13 cellular contexts compared by ENCODE assay signal in the genomic region with DNA sequence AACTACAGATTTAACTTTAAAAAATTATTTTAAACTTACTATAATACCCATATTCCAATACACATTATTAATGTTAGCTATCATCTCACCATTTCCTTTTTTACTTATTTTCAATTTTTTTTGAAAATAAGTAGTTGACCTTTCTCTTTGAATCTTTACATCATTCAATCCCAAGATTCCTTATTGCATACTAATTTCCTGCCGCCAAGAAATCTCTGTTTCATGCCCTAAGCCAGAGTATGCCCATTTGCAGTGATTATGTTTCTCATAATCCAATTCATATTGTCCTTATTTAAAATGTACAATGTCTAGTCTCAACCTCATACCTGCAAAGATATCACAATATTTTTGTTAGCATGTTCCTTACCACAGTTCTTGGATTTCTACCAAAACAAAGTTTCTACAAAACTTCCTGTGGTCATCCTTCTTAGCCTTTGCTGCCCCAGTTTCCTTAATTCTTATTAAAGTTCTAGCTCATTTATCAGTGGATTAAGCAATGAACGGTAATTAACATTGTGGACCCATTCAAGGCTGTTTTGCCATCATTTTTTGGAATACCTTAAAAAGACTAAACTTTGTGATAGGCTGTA.
DNase-seq lines count a peak whose midpoint lies in the region; ATAC-seq and TF ChIP-seq lines count a peak whose summit lies in the region.
"Had no signal": no experiment of that assay in that cellular context is flagged by ENCODE, and none has a peak within 500 bp of the region (broad histone marks: within the 10 kb centered on the region; RNA-seq: fewer than 3 reads in every experiment).

No MANE protein-coding gene starts in this region.

- H3K79me2 ChIP-seq in mammary epithelial cell (ENCODE audit: insufficient read depth, low read length) = peaks cover 49% of the 10 kb centered on the region
- H3K79me2 ChIP-seq: hepatocyte had no signal

- H3K9me3 ChIP-seq in CD4-positive, alpha-beta T cell (ENCODE audit: control insufficient read depth, low read length) = peaks cover 8% of the 10 kb centered on the region
- peaks cover 6% of the 10 kb centered on the region; the same call in 1 of the 2 replicates for H3K9me3 ChIP-seq in IMR-90 (ENCODE audit: control insufficient read depth, insufficient read depth, low read length)
- H3K9me3 ChIP-seq in mammary epithelial cell (replicated peaks; ENCODE audit: insufficient read depth, low read length) = no peaks in the 10 kb centered on the region
- H3K9me3 ChIP-seq: MG63, ovary had no signal

- H2AK9ac ChIP-seq in IMR-90 (replicated peaks; ENCODE audit: low read depth, low read length, poor library complexity) = no peak overlapping the region

- H2AFZ ChIP-seq in IMR-90 (replicated peaks; ENCODE audit: low read length, poor library complexity) = no peak overlapping the region
- H2AFZ ChIP-seq in mammary epithelial cell (ENCODE audit: low read depth, low read length) = no peak overlapping the region
- H2AFZ ChIP-seq: hepatocyte had no signal

- in situ Hi-C loops in IMR-90 (cut with MboI; ENCODE audit: low sequenced_read_pairs) (no loop called here), mammary epithelial cell (cut with MboI; ENCODE audit: low sequenced_read_pairs in 2 of 2) (no loop called here)

- H3K56ac ChIP-seq in IMR-90 (ENCODE audit: extremely low read depth, insufficient read depth, low read length) = peak overlapping the region; percentile 19; the same call in 1 of the 2 replicates

- H2BK20ac ChIP-seq in IMR-90 (ENCODE audit: low read depth, low read length) = no peak overlapping the region; the same call in 1 of the 2 replicates

- H4K5ac ChIP-seq in IMR-90 (ENCODE audit: low read depth, low read length) = peak overlapping the region; percentile 4; the same call in 1 of the 2 replicates

- H4K8ac ChIP-seq in IMR-90 (ENCODE audit: low read depth in 2 of 2, low read length in 2 of 2) = peak overlapping the region in 1 of 2 experiments; percentile 67; a peak in 1 of 4 replicates

- BruUV-seq in IMR-90 (replicated peaks; lab: Mats Ljungman, UMichigan) = no TSS peak
- no TSS peak for BruUV-seq in mammary epithelial cell (replicated peaks; lab: Mats Ljungman, UMichigan)

- H3K14ac ChIP-seq in IMR-90 (replicated peaks; ENCODE audit: low read depth, low read length) = peak overlapping the region; percentile 61; the same call in 1 of the 2 replicates

- peak overlapping the region; percentile 93 for H2BK5ac ChIP-seq in IMR-90 (ENCODE audit: low read depth, low read length, poor library complexity, severe bottlenecking)

- H2AK5ac ChIP-seq in IMR-90 (ENCODE audit: low read depth, low read length) = no peak overlapping the region

- H3K9ac ChIP-seq in IMR-90 (ENCODE audit: low read depth, low read length) = no peak overlapping the region
- H3K9ac ChIP-seq in mammary epithelial cell (ENCODE audit: insufficient read depth, low read length) = no peak overlapping the region

- peak overlapping the region; percentile 44; the same call in 1 of the 2 replicates for H2BK120ac ChIP-seq in IMR-90 (ENCODE audit: low read depth, low read length)

- peak overlapping the region; percentile 14 for H3K27ac ChIP-seq in CD4-positive, alpha-beta T cell (ENCODE audit: low read depth, low read length)
- H3K27ac ChIP-seq in IMR-90 (ENCODE audit: insufficient read depth, low read length) (0 out of 2 replicates have a peak overlapping the region, but pooled peaks have one; percentile 9), mammary epithelial cell (ENCODE audit: insufficient read depth, low read depth, low read length) (peak overlapping the region; percentile 9)
- H3K27ac ChIP-seq: hepatocyte, ovary had no signal

- H3K27me3 ChIP-seq in CD4-positive, alpha-beta T cell (ENCODE audit: control insufficient read depth, insufficient read depth, low read length) = no peaks in the 10 kb centered on the region
- H3K27me3 ChIP-seq in IMR-90 (ENCODE audit: control insufficient read depth, insufficient read depth, low read length) = no peaks in the 10 kb centered on the region
- no peaks in the 10 kb centered on the region for H3K27me3 ChIP-seq in mammary epithelial cell (ENCODE audit: insufficient read depth, low read length)
- H3K27me3 ChIP-seq: hepatocyte, MG63, ovary had no signal

- H3K79me1 ChIP-seq in IMR-90 (ENCODE audit: low read depth in 1 of 2, low read length in 2 of 2) = peaks cover 36 to 62% of the 10 kb centered on the region in 2 experiments

- H4K20me1 ChIP-seq in IMR-90 (ENCODE audit: insufficient read depth, low read length) = peaks cover 9% of the 10 kb centered on the region; the same call in 1 of the 2 replicates
- H4K20me1 ChIP-seq in mammary epithelial cell (ENCODE audit: insufficient read depth, low read length) = no peaks in the 10 kb centered on the region

- no peak overlapping the region; the same call in 1 of the 2 replicates for H3K4ac ChIP-seq in IMR-90 (ENCODE audit: low read depth, low read length)

- H3K18ac ChIP-seq in IMR-90 (ENCODE audit: low read depth, low read length) = peak overlapping the region; percentile 51; the same call in 1 of the 2 replicates

- peaks cover 10% of the 10 kb centered on the region for H3K9me1 ChIP-seq in IMR-90 (ENCODE audit: insufficient read depth, low read length)

- dilution Hi-C loops in IMR-90 (cut with HindIII; ENCODE audit: low sequenced_read_pairs, unreplicated experiment) = no loop called here
- dilution Hi-C loops in mammary epithelial cell (cut with HindIII; ENCODE audit: low sequenced_read_pairs) = no loop called here

- TF ChIP-seq RAD21 in IMR-90 (IDR thresholded peaks at IDR 0.05; ENCODE audit: low read length) = no peak

- H3K27ac Mint-ChIP-seq in CD4-positive, alpha-beta T cell = peak overlapping the region; percentile 95
- H3K27ac Mint-ChIP-seq in natural killer cell = peak overlapping the region; percentile 5 to 80
- H3K27ac Mint-ChIP-seq: T-helper 1 cell treated with Interleukin-12 subunit alpha and Interleukin-12 subunit beta and Interleukin-4 antibody, amounts not matched to agents 30 μg/mL and 1 μg/mL, for 36 hours had no signal

- no peak for DNase-seq in CD4-positive, alpha-beta T cell
- no peak for DNase-seq in IMR-90
- no peak for DNase-seq in mammary epithelial cell
- DNase-seq in natural killer cell = no peak
- no peak for DNase-seq in DMS53 treated with DMSO at 0.1 percent for 48 hours (lab: John Stamatoyannopoulos, UW; ENCODE audit: unreplicated experiment)
- DNase-seq: C1 segment of cervical spinal cord, ovary had no signal

- CTCF ChIA-PET in CD4-positive, alpha-beta T cell (lab: Charles Lee) = no interaction called here
- CTCF ChIA-PET in IMR-90 (lab: Yijun Ruan, JAX) (interaction anchor here (0.7 kb wide), 1 partner anchor 271 kb away, joined by 6 read pairs; no protein-coding TSS in a partner anchor), mammary epithelial cell (lab: Charles Lee; ENCODE audit: low non-redundant PET) (no interaction called here)

- H2BK15ac ChIP-seq in IMR-90 (ENCODE audit: low read depth, low read length) = no peak overlapping the region

- H3K23ac ChIP-seq in IMR-90 (ENCODE audit: low read depth, low read length) = no peak overlapping the region

- H3K4me3 ChIP-seq in IMR-90 (ENCODE audit: insufficient read depth, low read depth, low read length) (no peak overlapping the region), mammary epithelial cell (replicated peaks in 1 of 3; ENCODE audit: insufficient read depth in 1 of 3, low read depth in 2 of 3, low read length in 3 of 3) (no peak overlapping the region)
- H3K4me3 ChIP-seq: hepatocyte, MG63, ovary had no signal

- peak overlapping the region; percentile 0; the same call in 1 of the 2 replicates for H3K4me2 ChIP-seq in IMR-90 (ENCODE audit: low read depth, low read length)
- no peak overlapping the region for H3K4me2 ChIP-seq in mammary epithelial cell (ENCODE audit: insufficient read depth, low read depth, low read length)
- H3K4me2 ChIP-seq: hepatocyte had no signal

- H3K4me1 ChIP-seq in IMR-90 (ENCODE audit: control insufficient read depth, insufficient read depth, low read length) (peaks cover 36% of the 10 kb centered on the region), mammary epithelial cell (ENCODE audit: insufficient read depth, low read length) (peaks cover 28% of the 10 kb centered on the region)

- TF ChIP-seq CTCF in CD4-positive, alpha-beta T cell (IDR thresholded peaks at IDR 0.05) = no peak
- TF ChIP-seq CTCF in IMR-90 (conservative IDR thresholded peaks at IDR 0.05; ENCODE audit: low read depth, low read length) (no peak), mammary epithelial cell (conservative IDR thresholded peaks at IDR 0.05 in 1 of 2, IDR thresholded peaks at IDR 0.05 in 1 of 2; ENCODE audit: extremely low read depth in 1 of 2, insufficient read depth in 1 of 2, low read depth in 1 of 2, low read length in 2 of 2) (no peak), natural killer cell (IDR thresholded peaks at IDR 0.05) (no peak)

- H3K36me3 ChIP-seq in IMR-90 (ENCODE audit: control insufficient read depth, insufficient read depth, low read length) (peaks cover 48% of the 10 kb centered on the region), mammary epithelial cell (ENCODE audit: insufficient read depth, low read length) (peaks cover 76% of the 10 kb centered on the region)
- H3K36me3 ChIP-seq: ovary had no signal

- no peak for ATAC-seq in CD4-positive, alpha-beta T cell (ENCODE audit: poor library complexity)
- ATAC-seq in IMR-90 (ENCODE audit: low read depth) = no peak
- no peak for ATAC-seq in natural killer cell
- ATAC-seq in GM19463 (IDR thresholded peaks at IDR 0.05; ENCODE audit: unreplicated experiment) = no peak
- no peak for ATAC-seq in GM18867 (IDR thresholded peaks at IDR 0.05; ENCODE audit: unreplicated experiment)
- ATAC-seq in GM18858 (IDR thresholded peaks at IDR 0.05; ENCODE audit: unreplicated experiment) = no peak

- POLR2A ChIA-PET in CD4-positive, alpha-beta T cell (lab: Charles Lee) = interaction anchor here (0.8 to 1.1 kb wide), 2 partner anchors 43 to 71 kb away, joined by 3 read pairs; no protein-coding TSS in a partner anchor
- POLR2A ChIA-PET in IMR-90 (lab: Charles Lee; ENCODE audit: unreplicated experiment) = interaction anchor here (0.6 kb wide), 1 partner anchor 1478 kb away, joined by 8 read pairs; no protein-coding TSS in a partner anchor

- no peak overlapping the region for H4K91ac ChIP-seq in IMR-90 (ENCODE audit: insufficient read depth, low read depth, low read length)

- peaks cover 98% of the 10 kb centered on the region for H3K4me1 Mint-ChIP-seq in CD4-positive, alpha-beta T cell (ENCODE audit: low read depth)
- peaks cover 29 to 36% of the 10 kb centered on the region in 2 donors for H3K4me1 Mint-ChIP-seq in natural killer cell

- H3K4me3 Mint-ChIP-seq in CD4-positive, alpha-beta T cell = peak overlapping the region; percentile 62
- no peak overlapping the region for H3K4me3 Mint-ChIP-seq in natural killer cell
- H3K4me3 Mint-ChIP-seq: T-helper 1 cell treated with Interleukin-12 subunit alpha and Interleukin-12 subunit beta and Interleukin-4 antibody, amounts not matched to agents 30 μg/mL and 1 μg/mL, for 36 hours had no signal

- peaks cover 100% of the 10 kb centered on the region for H3K36me3 Mint-ChIP-seq in CD4-positive, alpha-beta T cell (ENCODE audit: low read depth)
- peaks cover 21% of the 10 kb centered on the region for H3K36me3 Mint-ChIP-seq in natural killer cell

- no peak for TF ChIP-seq POLR2A in IMR-90 (IDR thresholded peaks at IDR 0.05; ENCODE audit: low read depth, low read length)

- intact Hi-C loops in CD4-positive, alpha-beta T cell (cut with DNase I, micrococcal nuclease) = loop anchor here in 1 of 2 experiments (10.0 kb wide), 1 partner anchor 91 kb away; no protein-coding TSS in a partner anchor
- intact Hi-C loops in IMR-90 (cut with micrococcal nuclease) (loop anchor here (5.0 kb wide), 1 partner anchor 287 kb away; no protein-coding TSS in a partner anchor), mammary epithelial cell (cut with micrococcal nuclease) (no loop called here), natural killer cell (cut with micrococcal nuclease) (no loop called here)

- 60% methylated on average over 1 of the region's 2 CpGs; no CpG with 5 or more reads in 1 of the 2 experiments for WGBS in IMR-90 (ENCODE audit: extremely low coverage in 2 of 2, insufficient read length in 1 of 2), 2 experiments
- WGBS in mammary epithelial cell (ENCODE audit: low coverage, missing lambda C conversion rate) = 95% methylated on average over 2 of the region's 2 CpGs

- peaks cover 10% of the 10 kb centered on the region for H3K9me3 Mint-ChIP-seq in CD4-positive, alpha-beta T cell
- H3K9me3 Mint-ChIP-seq in natural killer cell = peaks cover 0 to 3% of the 10 kb centered on the region in 2 donors

- H3K27me3 Mint-ChIP-seq in CD4-positive, alpha-beta T cell = no peaks in the 10 kb centered on the region
- H3K27me3 Mint-ChIP-seq in natural killer cell (ENCODE audit: low read depth in 2 of 2) = no peaks in the 10 kb centered on the region
